ENCODE assay signal across 21 cellular contexts in the genomic region with DNA sequence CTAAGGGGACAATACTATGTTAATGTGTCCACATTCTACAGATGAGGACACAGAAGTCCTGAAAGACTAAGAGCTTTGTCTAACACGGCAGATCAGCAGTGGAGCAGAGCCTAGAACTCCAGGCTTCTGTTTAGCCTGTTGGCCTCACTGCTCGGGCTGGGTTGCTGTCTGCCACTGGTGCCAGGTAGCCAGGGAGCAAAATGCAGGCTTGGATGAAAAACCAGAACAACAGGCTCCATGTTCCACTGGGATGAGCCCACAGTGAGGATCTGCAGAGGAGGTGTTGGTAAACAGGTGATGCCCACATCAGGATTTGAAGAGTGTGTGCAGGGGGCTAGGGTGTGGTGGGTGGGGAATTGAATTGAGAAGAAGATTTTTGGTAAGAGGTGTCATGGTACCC.
DNase-seq lines count a peak whose midpoint lies in the region; ATAC-seq and TF ChIP-seq lines count a peak whose summit lies in the region.
"Had no signal": no experiment of that assay in that cellular context is flagged by ENCODE, and none has a peak within 500 bp of the region (broad histone marks: within the 10 kb centered on the region; RNA-seq: fewer than 3 reads in every experiment).

No MANE protein-coding gene starts in this region.

- no peak for TF ChIP-seq CTCF in natural killer cell (IDR thresholded peaks at IDR 0.05)
- TF ChIP-seq CTCF in progenitor cell of endocrine pancreas (IDR thresholded peaks at IDR 0.05; ENCODE audit: unreplicated experiment) = no peak

- H3K4me1 Mint-ChIP-seq in natural killer cell treated with Interleukin-12 subunit alpha and Interleukin-12 subunit beta and Interleukin-15 and Interleukin-18, amount 100 ng/mL, for 72 hours (ENCODE audit: low read depth in 2 of 2) = no peaks in the 10 kb centered on the region
- no peaks in the 10 kb centered on the region for H3K4me1 Mint-ChIP-seq in natural killer cell
- peaks cover 6% of the 10 kb centered on the region for H3K4me1 Mint-ChIP-seq in progenitor cell of endocrine pancreas (ENCODE audit: low read depth)
- H3K4me1 Mint-ChIP-seq: CD14-positive monocyte; CD8-positive, alpha-beta memory T cell had no signal

- DNase-seq in natural killer cell treated with Interleukin-12 subunit alpha and Interleukin-12 subunit beta and Interleukin-15 and Interleukin-18, amount 100 ng/mL, for 72 hours (ENCODE audit: low spot score) = peak; percentile 23
- DNase-seq in natural killer cell = no peak
- DNase-seq in left lobe of liver (ENCODE audit: low spot score) = peak; percentile 19
- no peak for DNase-seq in progenitor cell of endocrine pancreas (ENCODE audit: low spot score, unreplicated experiment)
- no peak for DNase-seq in NCI-H2107 (lab: John Stamatoyannopoulos, UW)
- no peak for DNase-seq in effector CD8-positive, alpha-beta T cell (lab: John Stamatoyannopoulos, UW)
- DNase-seq: 8988T; ACHN; AML-193; BE2C; CD4-positive, alpha-beta T cell; CD8-positive, alpha-beta memory T cell; DMS 273 treated with DMSO at 0.1 percent for 48 hours; DMS79 treated with DMSO at 0.1 percent for 48 hours; GF-D8; H9 had no signal

- H3K9me3 Mint-ChIP-seq in natural killer cell treated with Interleukin-12 subunit alpha and Interleukin-12 subunit beta and Interleukin-15 and Interleukin-18, amount 100 ng/mL, for 72 hours = peaks cover 5% of the 10 kb centered on the region
- H3K9me3 Mint-ChIP-seq in natural killer cell (peaks cover 6 to 10% of the 10 kb centered on the region in 2 donors), progenitor cell of endocrine pancreas (ENCODE audit: low read depth) (peaks cover 5% of the 10 kb centered on the region)

- no peak overlapping the region for H3K27ac Mint-ChIP-seq in natural killer cell treated with Interleukin-12 subunit alpha and Interleukin-12 subunit beta and Interleukin-15 and Interleukin-18, amount 100 ng/mL, for 72 hours
- H3K27ac Mint-ChIP-seq in natural killer cell (no peak overlapping the region), progenitor cell of endocrine pancreas (peak overlapping the region; percentile 73)
- H3K27ac Mint-ChIP-seq: CD4-positive, alpha-beta T cell; CD8-positive, alpha-beta memory T cell; GM23338 had no signal

- H3K27me3 Mint-ChIP-seq in natural killer cell treated with Interleukin-12 subunit alpha and Interleukin-12 subunit beta and Interleukin-15 and Interleukin-18, amount 100 ng/mL, for 72 hours = peaks cover 10 to 26% of the 10 kb centered on the region in 2 donors
- H3K27me3 Mint-ChIP-seq in natural killer cell (ENCODE audit: low read depth in 2 of 2) (peaks cover 6% of the 10 kb centered on the region in 2 donors), progenitor cell of endocrine pancreas (no peaks in the 10 kb centered on the region)

- H3K36me3 Mint-ChIP-seq in natural killer cell treated with Interleukin-12 subunit alpha and Interleukin-12 subunit beta and Interleukin-15 and Interleukin-18, amount 100 ng/mL, for 72 hours = peaks cover 8% of the 10 kb centered on the region
- H3K36me3 Mint-ChIP-seq in natural killer cell = peaks cover 9% of the 10 kb centered on the region
- H3K36me3 Mint-ChIP-seq in progenitor cell of endocrine pancreas (ENCODE audit: insufficient read depth) = no peaks in the 10 kb centered on the region
- H3K36me3 Mint-ChIP-seq: CD14-positive monocyte had no signal

- peak in 1 of 2 donors; percentile 8 for ATAC-seq in natural killer cell treated with Interleukin-12 subunit alpha and Interleukin-12 subunit beta and Interleukin-15 and Interleukin-18, amount 100 ng/mL, for 72 hours
- ATAC-seq in natural killer cell (no peak), left lobe of liver (no peak), GM18502 (IDR thresholded peaks at IDR 0.05; ENCODE audit: poor library complexity, unreplicated experiment) (no peak)
- ATAC-seq: A549, GM23338, HCT116 had no signal

- H3K4me3 Mint-ChIP-seq in natural killer cell treated with Interleukin-12 subunit alpha and Interleukin-12 subunit beta and Interleukin-15 and Interleukin-18, amount 100 ng/mL, for 72 hours = no peak overlapping the region
- H3K4me3 Mint-ChIP-seq in natural killer cell (no peak overlapping the region), progenitor cell of endocrine pancreas (ENCODE audit: low read depth) (no peak overlapping the region)
- H3K4me3 Mint-ChIP-seq: CD14-positive monocyte; CD4-positive, alpha-beta T cell; GM23338; H9 had no signal

- intact Hi-C loops in natural killer cell (cut with micrococcal nuclease) = no loop called here

Comparison
In these comparisons a context has a peak if more than half of its experiments do, and no peak if none do; other contexts are left out.
1. DNase-seq: peak in natural killer cell treated with Interleukin-12 subunit alpha and Interleukin-12 subunit beta and Interleukin-15 and Interleukin-18, amount 100 ng/mL, for 72 hours (single experiment) and left lobe of liver (single experiment); none in natural killer cell (single experiment), progenitor cell of endocrine pancreas (single experiment), NCI-H2107 (single experiment) and effector CD8-positive, alpha-beta T cell (single experiment).